8 cellular contexts compared by ENCODE assay signal in genomic region chr3:5194801-5195509, GRCh38. TPM values are rescaled to one million over a fixed set of nuclear protein-coding genes. Genes with fewer than 3 reads are reported as not detected.
A peak's percentile ranks its signal among the peaks of the same experiment; 100 is the strongest.
DNase-seq lines count a peak whose midpoint lies in the region; ATAC-seq and TF ChIP-seq lines count a peak whose summit lies in the region.

No MANE protein-coding gene starts in this region.

- 61 to 69% (median 65%) methylated on average over 2 of the region's 2 CpGs for WGBS in heart left ventricle, 4 donors
- 100% methylated on average over 1 of the region's 2 CpGs for WGBS in mesendoderm (ENCODE audit: extremely low coverage, insufficient coverage, low lambda C conversion rate)
- WGBS in esophagus muscularis mucosa: 55% methylated on average over 2 of the region's 2 CpGs

- no peak overlapping the region for H3K4me2 ChIP-seq in mesendoderm (ENCODE audit: low read length)

- H3K9ac ChIP-seq in mesendoderm (ENCODE audit: low read length): no peak overlapping the region

- H3K18ac ChIP-seq in mesendoderm (ENCODE audit: low read length): no peak overlapping the region

- in situ Hi-C loops in astrocyte of the cerebellum (cut with HindIII; ENCODE audit: low sequenced_read_pairs): no loop called here

- TF ChIP-seq CTCF in heart left ventricle (IDR thresholded peaks at IDR 0.05) (no peak), astrocyte of the cerebellum (IDR thresholded peaks at IDR 0.05; ENCODE audit: low read depth, low read length, missing control alignments) (no peak), esophagus muscularis mucosa (IDR thresholded peaks at IDR 0.05) (no peak)

- H3K4ac ChIP-seq in mesendoderm (ENCODE audit: low read depth, low read length): no peak overlapping the region

- H3K23ac ChIP-seq in mesendoderm (ENCODE audit: low read length): no peak overlapping the region

- H3K27me3 ChIP-seq in heart left ventricle (no peaks in the 10 kb centered on the region), mesendoderm (ENCODE audit: insufficient read depth, low read length, poor library complexity) (no peaks in the 10 kb centered on the region), esophagus muscularis mucosa (no peaks in the 10 kb centered on the region)

- intact Hi-C loops in heart left ventricle (cut with DNase I): no loop called here
- intact Hi-C loops in Right ventricle myocardium inferior (cut with DNase I): no loop called here
- intact Hi-C loops in esophagus muscularis mucosa (cut with DNase I): no loop called here

- no peak for TF ChIP-seq POLR2A in heart left ventricle (IDR thresholded peaks at IDR 0.05)
- TF ChIP-seq POLR2A in esophagus muscularis mucosa (IDR thresholded peaks at IDR 0.05; ENCODE audit: low read depth): no peak

- ATAC-seq in heart left ventricle (peak in 3 of 4 donors; percentile 67 to 72 (median 69)), Right ventricle myocardium inferior (no peak), HG02759 (IDR thresholded peaks at IDR 0.05; ENCODE audit: unreplicated experiment) (peak; percentile 35)

- H3K79me1 ChIP-seq in mesendoderm (ENCODE audit: low read length): peaks cover 17% of the 10 kb centered on the region

- H3K36me3 ChIP-seq in heart left ventricle (peaks cover 0 to 29% (median 5%) of the 10 kb centered on the region in 9 donors), mesendoderm (ENCODE audit: control insufficient read depth, insufficient read depth, low read length) (no peaks in the 10 kb centered on the region), esophagus muscularis mucosa (peaks cover 0 to 26% (median 10%) of the 10 kb centered on the region in 4 donors)

- H2BK120ac ChIP-seq in mesendoderm (ENCODE audit: low read depth, low read length): no peak overlapping the region

- H3K79me2 ChIP-seq in mesendoderm (ENCODE audit: control insufficient read depth, insufficient read depth, low read length): peaks cover 17% of the 10 kb centered on the region

- H3K9me3 ChIP-seq in heart left ventricle (no peaks in the 10 kb centered on the region), esophagus muscularis mucosa (no peaks in the 10 kb centered on the region)

- H3K4me1 ChIP-seq in heart left ventricle (peaks cover 0 to 100% (median 22%) of the 10 kb centered on the region in 12 donors), mesendoderm (ENCODE audit: control insufficient read depth, low read depth, low read length) (peaks cover 5% of the 10 kb centered on the region), esophagus muscularis mucosa (peaks cover 32 to 56% (median 44%) of the 10 kb centered on the region in 4 donors)

- no peak overlapping the region for H2AK5ac ChIP-seq in mesendoderm (ENCODE audit: low read length)

- H3K4me3 ChIP-seq in heart left ventricle (no peak overlapping the region), astrocyte of the cerebellum (ENCODE audit: low read depth, low read length) (no peak overlapping the region), mesendoderm (ENCODE audit: low read length) (no peak overlapping the region), esophagus muscularis mucosa (no peak overlapping the region)

- H3K56ac ChIP-seq in mesendoderm (ENCODE audit: low read length): no peak overlapping the region

- no peak for DNase-seq in heart left ventricle
- DNase-seq in Right ventricle myocardium inferior (ENCODE audit: missing footprints): no peak
- peak; percentile 12 for DNase-seq in NCI-H69 (lab: John Stamatoyannopoulos, UW)
- DNase-seq in astrocyte of the cerebellum (ENCODE audit: low read depth): peak; percentile 38
- peak; percentile 77 for DNase-seq in mesendoderm
- DNase-seq in esophagus muscularis mucosa (ENCODE audit: extremely low spot score): no peak
- DNase-seq in NCI-H524 treated with DMSO at 0.1 percent for 48 hours (lab: John Stamatoyannopoulos, UW): no peak

- H4K8ac ChIP-seq in mesendoderm (ENCODE audit: low read depth, low read length): no peak overlapping the region

- TF ChIP-seq EP300 in esophagus muscularis mucosa (IDR thresholded peaks at IDR 0.05): no peak

- H3K27ac ChIP-seq in heart left ventricle: peak overlapping the region in 2 of 12 donors; percentile 22 to 81
- no peak overlapping the region for H3K27ac ChIP-seq in mesendoderm (ENCODE audit: low read depth, low read length)
- H3K27ac ChIP-seq in esophagus muscularis mucosa (replicated peaks in 1 of 4): peak overlapping the region in 2 of 4 donors; percentile 22 to 29

- H2BK15ac ChIP-seq in mesendoderm (replicated peaks; ENCODE audit: low read depth): no peak overlapping the region

- H2BK5ac ChIP-seq in mesendoderm (ENCODE audit: low read length): no peak overlapping the region

- H4K5ac ChIP-seq in mesendoderm (ENCODE audit: low read length): no peak overlapping the region

RNA-seq across cellular contexts. Expression of gene EDEM1, which starts 7.4 kb away (rescaled TPM):
- total RNA-seq in heart left ventricle (10 to 100 TPM in 5 of 9 donors, 1 to 10 TPM in 4; 6.8 to 24.6 (median 10.9) TPM), Right ventricle myocardium inferior (6.3 TPM), esophagus muscularis mucosa (10 to 100 TPM; 16.6 to 23.3 (median 19.3) TPM)
- polyA plus RNA-seq in heart left ventricle: 1 to 10 TPM; 1.9 to 8.4 TPM
- 4.2 TPM for polyA plus RNA-seq in mesendoderm (2013, experiment 1 of 2)
- 4.4 TPM for polyA plus RNA-seq in mesendoderm (2013, experiment 2 of 2)

Comparison
In these comparisons a context has a peak if more than half of its experiments do, and no peak if none do; other contexts are left out.
1. DNase-seq: peak in NCI-H69 (single experiment), astrocyte of the cerebellum (single experiment) and mesendoderm (single experiment); none in heart left ventricle (0 of 5), Right ventricle myocardium inferior (single experiment), esophagus muscularis mucosa (single experiment) and NCI-H524 treated with DMSO at 0.1 percent for 48 hours (single experiment).